In genomic region chr12:121036810-121037326, GRCh38 we compare ENCODE assay signal across 8 cellular contexts. TPM values are rescaled to one million over a fixed set of nuclear protein-coding genes. Genes with fewer than 3 reads are reported as not detected.
A peak's percentile ranks its signal among the peaks of the same experiment; 100 is the strongest.
DNase-seq lines count a peak whose midpoint lies in the region; ATAC-seq and TF ChIP-seq lines count a peak whose summit lies in the region.

No MANE protein-coding gene starts in this region.

- ATAC-seq in CD4-positive, alpha-beta T cell (ENCODE audit: poor library complexity) = no peak
- no peak for ATAC-seq in naive thymus-derived CD8-positive, alpha-beta T cell
- ATAC-seq in GM21423 (IDR thresholded peaks at IDR 0.05; ENCODE audit: unreplicated experiment) = no peak

- CTCF ChIA-PET in CD4-positive, alpha-beta T cell (lab: Charles Lee) = interaction anchor here (0.6 to 1.0 kb wide), 3 partner anchors 21 to 24 kb away, joined by 3 to 5 read pairs (median 3); partner anchors contain the start of gene C12orf43

- DNase-seq in CD4-positive, alpha-beta T cell = peak in 1 of 10 experiments; percentile 11
- DNase-seq in NCI-H226 (peak; percentile 90), sigmoid colon (no peak), SW 1271 (lab: John Stamatoyannopoulos, UW) (no peak), mesenteric fat pad (ENCODE audit: low spot score) (no peak)
- peak; percentile 17 for DNase-seq in activated naive CD8-positive, alpha-beta T cell treated with anti-CD3 and anti-CD28 coated beads, Interleukin-2, amount 50 U/mL, for 16 hours (ENCODE audit: low read depth, low spot score)
- DNase-seq in naive thymus-derived CD8-positive, alpha-beta T cell = peak in 1 of 10 donors; percentile 42

- TF ChIP-seq POLR2A in sigmoid colon (IDR thresholded peaks at IDR 0.05) = no peak

- peak overlapping the region; percentile 94 for H3K27ac Mint-ChIP-seq in CD4-positive, alpha-beta T cell
- peak overlapping the region in 8 of 10 donors; percentile 57 to 96 (median 74) for H3K27ac Mint-ChIP-seq in naive thymus-derived CD8-positive, alpha-beta T cell

- H3K4me3 Mint-ChIP-seq in CD4-positive, alpha-beta T cell = peak overlapping the region; percentile 96
- peak overlapping the region; percentile 11 to 99 (median 73) for H3K4me3 Mint-ChIP-seq in naive thymus-derived CD8-positive, alpha-beta T cell

- no peak for TF ChIP-seq EP300 in sigmoid colon (IDR thresholded peaks at IDR 0.05)

- H3K36me3 ChIP-seq in sigmoid colon = no peaks in the 10 kb centered on the region

- H3K9me3 Mint-ChIP-seq in CD4-positive, alpha-beta T cell = no peaks in the 10 kb centered on the region
- H3K9me3 Mint-ChIP-seq in naive thymus-derived CD8-positive, alpha-beta T cell = no peaks in the 10 kb centered on the region

- H3K4me1 Mint-ChIP-seq in CD4-positive, alpha-beta T cell (ENCODE audit: low read depth) = peaks cover 52% of the 10 kb centered on the region
- peaks cover 26 to 64% (median 58%) of the 10 kb centered on the region in 4 donors for H3K4me1 Mint-ChIP-seq in naive thymus-derived CD8-positive, alpha-beta T cell

- no peaks in the 10 kb centered on the region for H3K27me3 ChIP-seq in CD4-positive, alpha-beta T cell (ENCODE audit: control insufficient read depth, insufficient read depth, low read length)
- peaks cover 0 to 29% (median 0%) of the 10 kb centered on the region in 3 donors for H3K27me3 ChIP-seq in sigmoid colon

- no peaks in the 10 kb centered on the region for H3K9me3 ChIP-seq in CD4-positive, alpha-beta T cell (ENCODE audit: control insufficient read depth, low read length)
- H3K9me3 ChIP-seq in sigmoid colon = no peaks in the 10 kb centered on the region

- intact Hi-C loops in CD4-positive, alpha-beta T cell (cut with DNase I, micrococcal nuclease) = no loop called here
- intact Hi-C loops in sigmoid colon (cut with DNase I) = no loop called here

- H3K4me3 ChIP-seq in sigmoid colon = no peak overlapping the region

- no peak for TF ChIP-seq CTCF in CD4-positive, alpha-beta T cell (IDR thresholded peaks at IDR 0.05)
- no peak for TF ChIP-seq CTCF in sigmoid colon (IDR thresholded peaks at IDR 0.05)

- no peak overlapping the region for H3K27ac ChIP-seq in CD4-positive, alpha-beta T cell (ENCODE audit: low read depth, low read length)
- no peak overlapping the region for H3K27ac ChIP-seq in sigmoid colon

- 78 to 84% methylated on average over 6 of the region's 6 CpGs for WGBS in sigmoid colon, 2 donors

- peaks cover 31% of the 10 kb centered on the region for H3K36me3 Mint-ChIP-seq in CD4-positive, alpha-beta T cell (ENCODE audit: low read depth)
- peaks cover 0 to 7% (median 0%) of the 10 kb centered on the region in 3 donors for H3K36me3 Mint-ChIP-seq in naive thymus-derived CD8-positive, alpha-beta T cell

- no peaks in the 10 kb centered on the region for H3K27me3 Mint-ChIP-seq in CD4-positive, alpha-beta T cell
- no peaks in the 10 kb centered on the region for H3K27me3 Mint-ChIP-seq in naive thymus-derived CD8-positive, alpha-beta T cell

- H3K4me1 ChIP-seq in sigmoid colon = no peaks in the 10 kb centered on the region

- POLR2A ChIA-PET in CD4-positive, alpha-beta T cell (lab: Charles Lee) = no interaction called here
- POLR2A ChIA-PET in naive thymus-derived CD8-positive, alpha-beta T cell (lab: Charles Lee) = interaction anchor here (0.6 kb wide), 1 partner anchor 365 kb away, joined by 3 read pairs; no protein-coding TSS in a partner anchor

RNA-seq across cellular contexts. Expression of gene OASL, which starts 2.2 kb away (rescaled TPM):
- total RNA-seq in CD4-positive, alpha-beta T cell = 10 to 100 TPM; 33.0 to 34.7 TPM
- total RNA-seq in naive thymus-derived CD8-positive, alpha-beta T cell = 1 to 10 TPM; 1.6 to 1.9 TPM
- 10 to 100 TPM in 1 of 3 donors, 1 to 10 TPM in 2; 1.9 to 11.2 (median 3.0) TPM for polyA plus RNA-seq in naive thymus-derived CD8-positive, alpha-beta T cell
- under 1 TPM in 2 of 4 donors, not detected in 2; under 0.01 to 0.41 TPM for total RNA-seq in sigmoid colon
- 10 to 100 TPM; 10.8 to 57.6 (median 15.8) TPM for polyA plus RNA-seq in sigmoid colon
- total RNA-seq in mesenteric fat pad = 8.1 TPM

RNA-seq across cellular contexts. Expression of gene C12orf43, which starts 20.6 kb away (rescaled TPM):
- total RNA-seq in CD4-positive, alpha-beta T cell = 10 to 100 TPM; 14.4 to 15.8 TPM
- total RNA-seq in naive thymus-derived CD8-positive, alpha-beta T cell = 10 to 100 TPM; 18.1 to 21.3 TPM
- polyA plus RNA-seq in naive thymus-derived CD8-positive, alpha-beta T cell = 10 to 100 TPM; 23.4 to 26.0 (median 25.4) TPM
- total RNA-seq in sigmoid colon (10 to 100 TPM; 12.5 to 25.8 (median 14.5) TPM), mesenteric fat pad (20.5 TPM)
- polyA plus RNA-seq in sigmoid colon = 10 to 100 TPM in 1 of 3 donors, 1 to 10 TPM in 2; 7.9 to 11.6 (median 8.4) TPM

RNA-seq across cellular contexts. Expression of gene HNF1A, which starts 58.5 kb away (rescaled TPM):
- not detected for total RNA-seq in CD4-positive, alpha-beta T cell
- not detected for total RNA-seq in naive thymus-derived CD8-positive, alpha-beta T cell
- not detected for polyA plus RNA-seq in naive thymus-derived CD8-positive, alpha-beta T cell
- total RNA-seq in sigmoid colon = under 1 TPM in 3 of 4 donors, not detected in 1; under 0.01 to 0.16 (median 0.14) TPM
- 10 to 100 TPM; 12.0 to 13.2 (median 13.2) TPM for polyA plus RNA-seq in sigmoid colon
- not detected for total RNA-seq in mesenteric fat pad

Comparison
In these comparisons a context has a peak if more than half of its experiments do, and no peak if none do; other contexts are left out.
1. DNase-seq: peak in NCI-H226 (single experiment) and activated naive CD8-positive, alpha-beta T cell treated with anti-CD3 and anti-CD28 coated beads, Interleukin-2, amount 50 U/mL, for 16 hours (single experiment); none in sigmoid colon (single experiment), SW 1271 (0 of 2) and mesenteric fat pad (single experiment).